ENCODE assay signal across 24 cellular contexts in genomic region chr18:36398419-36398818, GRCh38.
"Had no signal": no experiment of that assay in that cellular context is flagged by ENCODE, and none has a peak within 500 bp of the region (broad histone marks: within the 10 kb centered on the region; RNA-seq: fewer than 3 reads in every experiment).

No MANE protein-coding gene starts in this region.

- H3K27me3 ChIP-seq: stomach, suprapubic skin, tibial nerve had no signal

- DNase-seq: activated CD4-positive, alpha-beta memory T cell treated with anti-CD3 and anti-CD28 coated beads, Interleukin-2, amount 10 ng/mL, durations not matched to agents 7 days and 5 days; activated CD4-positive, alpha-beta T cell treated with anti-CD3 and anti-CD28 coated beads, Interleukin-2, amount 10 ng/mL, durations not matched to agents 24 days and 14 days; activated CD8-positive, alpha-beta memory T cell treated with anti-CD3 and anti-CD28 coated beads, Interleukin-2, amount 10 ng/mL, durations not matched to agents 7 days and 5 days; activated effector memory CD4-positive, alpha-beta T cell treated with anti-CD3 and anti-CD28 coated beads, Interleukin-2, amount 50 U/mL, for 16 hours; activated naive CD4-positive, alpha-beta T cell treated with anti-CD3 and anti-CD28 coated beads, Interleukin-2, amount 10 ng/mL, durations not matched to agents 7 days and 5 days; activated T-cell treated with anti-CD3 and anti-CD28 coated beads for 4 hours; amygdala; central memory CD4-positive, alpha-beta T cell; effector memory CD4-positive, alpha-beta T cell; foreskin fibroblast; hippocampal formation; mesenchymal stem cell; mucosa of descending colon; naive B cell; occipital lobe; small intestine; stimulated activated CD4-positive, alpha-beta T cell treated with anti-CD3 and anti-CD28 coated beads, Interleukin-2, amount 100 ng/mL, for 24 hours; stomach had no signal

- H3K36me3 ChIP-seq: stomach, suprapubic skin, tibial nerve had no signal

- H3K27ac ChIP-seq: stomach, suprapubic skin, tibial nerve, VCaP had no signal

- H3K4me3 ChIP-seq: mucosa of descending colon, stomach, suprapubic skin, tibial nerve had no signal

- ATAC-seq: activated CD4-positive, CD25-positive, alpha-beta regulatory T cell treated with anti-CD3 and anti-CD28 coated beads, Interleukin-2, amount 50 U/mL, for 24 hours; activated CD8-positive, alpha-beta memory T cell treated with anti-CD3 and anti-CD28 coated beads, Interleukin-2, amount 10 ng/mL, durations not matched to agents 7 days and 5 days; mucosa of descending colon; sciatic nerve; stimulated activated effector memory CD8-positive, alpha-beta T cell treated with anti-CD3 and anti-CD28 coated beads, Interleukin-12 subunit alpha, Interleukin-12 subunit beta, amount 100 ng/mL, for 72 hours had no signal

- H3K4me1 ChIP-seq: stomach, tibial nerve had no signal
